3 cellular contexts compared by ENCODE assay signal in the genomic region with DNA sequence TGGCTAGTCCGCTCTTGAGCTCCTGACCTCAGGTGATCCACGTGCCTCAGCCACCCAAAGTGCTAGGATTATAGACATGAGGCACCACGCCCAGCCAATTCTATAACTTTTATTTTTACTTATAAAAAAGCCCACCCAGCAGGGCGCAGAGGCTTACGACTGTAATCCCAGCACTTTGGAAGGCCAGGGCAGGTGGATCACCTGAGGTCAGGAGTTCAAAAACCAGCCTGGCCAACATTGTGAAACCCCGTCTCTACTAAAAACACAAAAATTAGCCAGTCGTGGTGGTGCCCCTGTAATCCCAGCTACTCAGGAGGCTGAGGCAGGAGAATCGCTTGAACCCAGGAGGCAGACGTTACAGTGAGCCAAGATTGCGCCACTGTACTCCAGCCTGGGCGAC.
DNase-seq lines count a peak whose midpoint lies in the region; ATAC-seq and TF ChIP-seq lines count a peak whose summit lies in the region.
"Not testable (repeated sequence)": the region's sequence is repeated elsewhere in the genome, so short reads cannot be mapped to it uniquely, and the experiment has no call there.

No MANE protein-coding gene starts in this region.

- not testable (repeated sequence) for H3K27me3 ChIP-seq in fibroblast of lung (ENCODE audit: control insufficient read depth, insufficient read depth, low read length); liver (ENCODE audit: control insufficient read depth in 4 of 4, insufficient read depth in 4 of 4, low read length in 3 of 4)

- H3K27ac ChIP-seq in fibroblast of lung (ENCODE audit: insufficient read depth, low read length); liver (ENCODE audit: low read depth in 1 of 2, low read length in 2 of 2): not testable (repeated sequence)

- not testable (repeated sequence) for H4K20me1 ChIP-seq in fibroblast of lung (ENCODE audit: control insufficient read depth, extremely low read depth, insufficient read depth, low read length)

- H3K9ac ChIP-seq in fibroblast of lung (ENCODE audit: insufficient read depth, low read length) = peak overlapping the region; percentile 10
- H3K9ac ChIP-seq in liver (ENCODE audit: low read depth in 1 of 2, low read length in 2 of 2) = not testable (repeated sequence)

- H3K4me1 ChIP-seq in fibroblast of lung (ENCODE audit: control insufficient read depth, extremely low read depth, insufficient read depth, low read length) = not testable (repeated sequence)
- peaks cover 3 to 26% (median 12%) of the 10 kb centered on the region in 4 donors for H3K4me1 ChIP-seq in liver (ENCODE audit: control insufficient read depth in 4 of 4, insufficient read depth in 4 of 4, low read length in 3 of 4)

- not testable (repeated sequence) for TF ChIP-seq RAD21 in liver (IDR thresholded peaks at IDR 0.05)

- not testable (repeated sequence) for H3K4me3 ChIP-seq in fibroblast of lung (replicated peaks in 1 of 4; ENCODE audit: control extremely low read depth in 1 of 4, insufficient read depth in 1 of 4, low read depth in 3 of 4, low read length in 4 of 4); liver (ENCODE audit: low read depth in 1 of 3, low read length in 3 of 3)

- H3K79me2 ChIP-seq in fibroblast of lung (ENCODE audit: control insufficient read depth, insufficient read depth, low read length) = peaks cover 32% of the 10 kb centered on the region

- DNase-seq in fibroblast of lung (ENCODE audit: low read depth in 2 of 2); left lobe of liver (ENCODE audit: low spot score): not testable (repeated sequence)

- H3K9me3 ChIP-seq in fibroblast of lung (ENCODE audit: control insufficient read depth, insufficient read depth, low read depth, low read length); liver (ENCODE audit: control insufficient read depth in 4 of 4, low read length in 3 of 4): not testable (repeated sequence)

- ATAC-seq in left lobe of liver = peak; percentile 21

- H3K36me3 ChIP-seq in fibroblast of lung (ENCODE audit: control insufficient read depth, insufficient read depth, low read length); liver (ENCODE audit: control insufficient read depth in 4 of 4, insufficient read depth in 3 of 4, low read depth in 1 of 4, low read length in 3 of 4): not testable (repeated sequence)

- 68% methylated on average over 11 of the region's 11 CpGs for WGBS in liver

- H2AFZ ChIP-seq in fibroblast of lung (ENCODE audit: low read length) = not testable (repeated sequence)

- not testable (repeated sequence) for H3K4me2 ChIP-seq in fibroblast of lung (ENCODE audit: extremely low read depth, insufficient read depth, low read length)

- not testable (repeated sequence) for TF ChIP-seq CTCF in fibroblast of lung (conservative IDR thresholded peaks at IDR 0.05 in 1 of 2, IDR thresholded peaks at IDR 0.05 in 1 of 2; ENCODE audit: low read depth in 1 of 2, low read length in 2 of 2); liver (IDR thresholded peaks at IDR 0.05; ENCODE audit: low read depth, low read length, missing input control)

TF ChIP-seq in liver, 16 proteins besides CTCF, POLR2A, EP300 and RAD21:
- TF ChIP-seq HNF4A (conservative IDR thresholded peaks at IDR 0.05) (peak; percentile 66 to 73), RXRA (IDR thresholded peaks at IDR 0.05) (peak; percentile 45 to 67)
